15 cellular contexts compared by ENCODE assay signal in the genomic region with DNA sequence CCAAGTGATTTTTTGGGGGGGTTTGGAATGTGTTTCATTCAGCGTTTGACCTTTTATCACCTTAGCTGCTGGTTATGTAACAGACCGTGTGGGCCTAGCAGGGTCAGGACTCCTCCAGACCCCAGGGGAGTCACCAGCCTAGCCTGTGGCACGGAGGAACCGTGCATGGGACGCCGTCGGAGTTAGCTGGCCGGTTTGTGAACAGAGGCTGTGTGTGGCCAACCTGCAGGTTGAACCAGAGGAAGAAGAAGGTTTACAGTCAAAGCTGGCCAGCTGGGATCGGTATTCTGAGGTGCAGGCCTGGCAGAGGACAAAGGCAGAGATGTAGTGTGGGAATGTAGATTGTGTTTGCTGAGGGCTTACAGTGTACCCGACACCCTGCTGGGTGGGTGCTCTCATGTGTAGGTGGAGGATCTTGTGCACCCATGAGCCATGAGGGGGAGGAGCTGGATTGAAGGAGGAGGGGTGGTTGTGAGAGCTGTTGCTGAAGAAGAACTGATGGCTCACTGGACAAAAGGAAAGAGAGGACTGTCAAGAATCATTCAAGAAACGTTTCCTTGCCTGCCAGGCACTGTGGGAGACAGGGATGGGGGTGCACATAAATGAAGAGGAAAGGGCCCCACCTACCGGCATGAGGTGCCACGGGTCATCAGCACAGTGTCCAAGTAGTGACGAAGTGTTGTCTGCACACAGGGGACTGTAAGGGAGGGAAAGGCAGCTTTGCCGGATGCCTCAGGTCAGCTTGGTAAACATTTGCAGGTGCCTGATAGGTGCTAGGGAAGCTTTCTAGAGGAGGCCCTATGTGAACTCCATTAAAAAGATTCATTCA. TPM values are rescaled to one million over a fixed set of nuclear protein-coding genes. Genes with fewer than 3 reads are reported as not detected.
DNase-seq lines count a peak whose midpoint lies in the region; ATAC-seq and TF ChIP-seq lines count a peak whose summit lies in the region.
"Had no signal": no experiment of that assay in that cellular context is flagged by ENCODE, and none has a peak within 500 bp of the region (broad histone marks: within the 10 kb centered on the region; RNA-seq: fewer than 3 reads in every experiment).

No MANE protein-coding gene starts in this region.

- H4K91ac ChIP-seq in neuronal stem cell (ENCODE audit: low read depth, low read length, poor library complexity): no peak overlapping the region

- peak overlapping the region; percentile 19 for H3K27ac Mint-ChIP-seq in T-helper 1 cell treated with Interleukin-12 subunit alpha and Interleukin-12 subunit beta and Interleukin-4 antibody, amounts not matched to agents 30 μg/mL and 1 μg/mL, for 36 hours

- peaks cover 5 to 11% of the 10 kb centered on the region in 2 donors for H3K4me1 ChIP-seq in neuronal stem cell (ENCODE audit: control insufficient read depth in 2 of 2, insufficient read depth in 1 of 2, low read depth in 1 of 2, low read length in 2 of 2)
- H3K4me1 ChIP-seq: SJSA1 had no signal

- H3K9me3 Mint-ChIP-seq in T-helper 1 cell treated with Interleukin-12 subunit alpha and Interleukin-12 subunit beta and Interleukin-4 antibody, amounts not matched to agents 30 μg/mL and 1 μg/mL, for 36 hours: no peaks in the 10 kb centered on the region

- H3K18ac ChIP-seq in neuronal stem cell (ENCODE audit: low read length): no peak overlapping the region

- H3K27me3 Mint-ChIP-seq in T-helper 1 cell treated with Interleukin-12 subunit alpha and Interleukin-12 subunit beta and Interleukin-4 antibody, amounts not matched to agents 30 μg/mL and 1 μg/mL, for 36 hours (ENCODE audit: low read depth): no peaks in the 10 kb centered on the region

- ATAC-seq in HG02870 (IDR thresholded peaks at IDR 0.05; ENCODE audit: unreplicated experiment): no peak
- ATAC-seq: esophagus mucosa, GM12878 had no signal

- H3K9me3 ChIP-seq in WERI-Rb-1 (ENCODE audit: severe bottlenecking): no peaks in the 10 kb centered on the region
- H3K9me3 ChIP-seq in neuronal stem cell (replicated peaks in 1 of 2; ENCODE audit: control insufficient read depth in 2 of 2, insufficient read depth in 1 of 2, low read depth in 1 of 2, low read length in 2 of 2): no peaks in the 10 kb centered on the region
- H3K9me3 ChIP-seq: SJSA1 had no signal

- H3K4me3 ChIP-seq in WERI-Rb-1 (ENCODE audit: low read depth, low read length) (no peak overlapping the region), epithelial cell of proximal tubule (ENCODE audit: low read depth, low read length) (no peak overlapping the region), neuronal stem cell (ENCODE audit: low read length in 2 of 2) (no peak overlapping the region)
- H3K4me3 ChIP-seq: GM12878, SJSA1 had no signal

- no peaks in the 10 kb centered on the region for H3K79me1 ChIP-seq in neuronal stem cell (ENCODE audit: low read depth, low read length)

- no peak overlapping the region for H2AFZ ChIP-seq in neuronal stem cell (ENCODE audit: low read length)

- peak; percentile 69 for TF ChIP-seq CTCF in WERI-Rb-1 (IDR thresholded peaks at IDR 0.05; ENCODE audit: low read depth, low read length)
- peak; percentile 38 for TF ChIP-seq CTCF in epithelial cell of proximal tubule (conservative IDR thresholded peaks at IDR 0.05; ENCODE audit: low read depth, low read length)

- H3K27ac ChIP-seq in WERI-Rb-1 (no peak overlapping the region), neuronal stem cell (replicated peaks; ENCODE audit: low read length) (no peak overlapping the region)
- H3K27ac ChIP-seq: SJSA1 had no signal

- no peak overlapping the region for H3K14ac ChIP-seq in neuronal stem cell (ENCODE audit: low read length)

- H2BK15ac ChIP-seq in neuronal stem cell (ENCODE audit: low read length): no peak overlapping the region

- H3K4me2 ChIP-seq in neuronal stem cell (ENCODE audit: insufficient read depth, low read length, poor library complexity, severe bottlenecking): no peak overlapping the region

- DNase-seq in T-helper 1 cell (no peak), WERI-Rb-1 (peak; percentile 66), epithelial cell of proximal tubule (ENCODE audit: low read depth) (no peak), neuronal stem cell (ENCODE audit: low spot score) (no peak), cerebellar cortex (ENCODE audit: low spot score) (no peak), SK-N-DZ (ENCODE audit: low spot score) (no peak)
- DNase-seq: DMS 273 treated with DMSO at 0.1 percent for 48 hours; NCI-H510A; stimulated activated CD4-positive, alpha-beta T cell treated with anti-CD3 and anti-CD28 coated beads, Interleukin-12 subunit alpha, Interleukin-12 subunit beta, amount 100 ng/mL, for 4 hours; stimulated activated CD8-positive, alpha-beta memory T cell treated with anti-CD3 and anti-CD28 coated beads, Interleukin-4, amount 100 ng/mL, for 48 hours had no signal

- H3K23ac ChIP-seq in neuronal stem cell (ENCODE audit: low read depth, low read length, poor library complexity): no peak overlapping the region

- H3K36me3 ChIP-seq in WERI-Rb-1 (peaks cover 56% of the 10 kb centered on the region), neuronal stem cell (replicated peaks in 1 of 2; ENCODE audit: control insufficient read depth in 2 of 2, insufficient read depth in 2 of 2, low read length in 2 of 2) (peaks cover 14 to 90% of the 10 kb centered on the region in 2 donors)

- no peak overlapping the region for H3K4ac ChIP-seq in neuronal stem cell (ENCODE audit: low read length)

- H3K36me3 Mint-ChIP-seq in T-helper 1 cell treated with Interleukin-12 subunit alpha and Interleukin-12 subunit beta and Interleukin-4 antibody, amounts not matched to agents 30 μg/mL and 1 μg/mL, for 36 hours (ENCODE audit: low read depth): peaks cover 54% of the 10 kb centered on the region

- peaks cover 45% of the 10 kb centered on the region for H3K4me1 Mint-ChIP-seq in T-helper 1 cell treated with Interleukin-12 subunit alpha and Interleukin-12 subunit beta and Interleukin-4 antibody, amounts not matched to agents 30 μg/mL and 1 μg/mL, for 36 hours (ENCODE audit: low read depth)

- no peak overlapping the region for H2BK5ac ChIP-seq in neuronal stem cell (ENCODE audit: low read length)

- no peak overlapping the region for H2AK5ac ChIP-seq in neuronal stem cell (ENCODE audit: low read depth, low read length)

- no peak overlapping the region for H2BK120ac ChIP-seq in neuronal stem cell (ENCODE audit: low read depth, low read length)

- H4K8ac ChIP-seq in neuronal stem cell (ENCODE audit: low read depth, low read length): peak overlapping the region; percentile 87

- H3K27me3 ChIP-seq in WERI-Rb-1 (ENCODE audit: insufficient read depth, low read depth, severe bottlenecking): no peaks in the 10 kb centered on the region
- no peaks in the 10 kb centered on the region for H3K27me3 ChIP-seq in neuronal stem cell (ENCODE audit: control insufficient read depth in 3 of 3, insufficient read depth in 3 of 3, low read depth in 1 of 3, low read length in 3 of 3)
- H3K27me3 ChIP-seq: SJSA1 had no signal

- H3K4me3 Mint-ChIP-seq in T-helper 1 cell treated with Interleukin-12 subunit alpha and Interleukin-12 subunit beta and Interleukin-4 antibody, amounts not matched to agents 30 μg/mL and 1 μg/mL, for 36 hours: no peak overlapping the region

- no peak overlapping the region for H2BK12ac ChIP-seq in neuronal stem cell (ENCODE audit: low read length)

- no CpG with 5 or more reads among the region's 15 CpGs for WGBS in neuronal stem cell (ENCODE audit: extremely low coverage in 2 of 2, insufficient read length in 2 of 2, insufficient replicate concordance in 1 of 2), 2 donors

- no peak overlapping the region for H3K9ac ChIP-seq in neuronal stem cell (ENCODE audit: low read depth, low read length, poor library complexity)

RNA-seq across cellular contexts. Expression of a gene that starts 40.0 kb away (rescaled TPM):
- total RNA-seq in epithelial cell of proximal tubule: 5.0 and 6.6 TPM in 2 replicates
- polyA plus RNA-seq in neuronal stem cell (2013, experiment 1 of 2): 1.2 TPM
- 0.69 TPM for polyA plus RNA-seq in neuronal stem cell (2013, experiment 2 of 2)
- polyA plus RNA-seq in SK-N-DZ (2014; cell fraction: cytosol; rRNA removed): 18.6 and 21.4 TPM in 2 replicates
- polyA plus RNA-seq in SK-N-DZ (2014; cell fraction: nucleus; rRNA removed): 20.1 and 22.1 TPM in 2 replicates

RNA-seq across cellular contexts. Expression of a gene that starts 55.1 kb away (rescaled TPM):
- total RNA-seq in epithelial cell of proximal tubule: 20.0 and 21.8 TPM in 2 replicates
- polyA plus RNA-seq in neuronal stem cell (2013, experiment 1 of 2): 11.6 TPM
- 12.2 TPM for polyA plus RNA-seq in neuronal stem cell (2013, experiment 2 of 2)
- polyA plus RNA-seq in SK-N-DZ (2014; cell fraction: cytosol; rRNA removed): 9.2 and 14.1 TPM in 2 replicates
- polyA plus RNA-seq in SK-N-DZ (2014; cell fraction: nucleus; rRNA removed): 20.6 and 24.7 TPM in 2 replicates
